8 cellular contexts compared by ENCODE assay signal in the genomic region with DNA sequence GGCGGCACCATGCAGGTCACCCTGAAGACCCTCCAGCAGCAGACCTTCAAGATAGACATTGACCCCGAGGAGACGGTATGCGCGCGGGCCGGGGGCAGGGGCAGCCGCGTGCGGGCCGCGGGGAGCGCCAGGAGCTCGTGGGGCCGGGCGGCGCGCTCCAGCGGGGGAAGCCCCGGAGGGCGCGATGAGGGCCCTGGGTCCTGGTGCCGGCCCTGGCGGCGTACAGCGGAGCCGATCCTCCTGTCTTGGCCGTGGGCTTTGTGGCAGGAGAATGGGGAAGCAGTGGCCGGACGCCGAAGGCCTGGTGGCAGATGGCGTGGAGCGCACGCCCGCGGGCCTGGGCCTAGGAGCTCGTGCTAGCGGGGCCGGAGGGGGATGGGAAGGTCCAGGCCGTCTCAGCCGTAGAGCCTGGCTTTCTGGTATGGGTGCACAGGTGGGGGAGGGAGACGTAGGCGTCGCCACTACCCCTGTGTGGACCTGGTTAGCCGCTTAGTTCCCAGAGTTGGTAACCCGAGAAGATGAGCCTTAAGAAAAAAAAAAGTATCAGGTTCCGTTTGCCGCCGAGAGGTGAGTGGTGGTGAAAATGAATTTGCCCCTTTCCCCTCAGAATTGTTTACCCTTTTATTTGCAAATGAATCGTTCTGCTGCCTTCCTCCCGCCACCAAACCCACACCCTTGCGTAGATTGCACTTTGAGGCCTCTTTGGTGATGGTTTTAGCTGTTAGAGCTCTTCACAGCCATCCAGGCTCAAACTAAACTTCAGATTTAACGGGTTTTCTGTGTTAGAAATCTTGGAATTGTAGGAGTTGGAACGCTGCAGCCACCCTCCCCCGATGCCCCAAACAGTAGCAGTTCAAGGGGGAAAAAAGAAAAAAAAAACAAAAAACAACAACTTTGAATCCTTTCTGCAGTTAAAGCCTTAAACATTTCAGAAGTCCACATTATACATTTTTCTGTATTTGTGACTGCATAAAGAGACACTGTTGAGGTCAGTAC. TPM values are rescaled to one million over a fixed set of nuclear protein-coding genes. Genes with fewer than 3 reads are reported as not detected.
DNase-seq lines count a peak whose midpoint lies in the region; ATAC-seq, FAIRE-seq and TF ChIP-seq lines count a peak whose summit lies in the region.

No MANE protein-coding gene starts in this region.

- peak overlapping the region; percentile 88 for H4K5ac ChIP-seq in H1 (ENCODE audit: insufficient read length, low read depth, low read length)

- H3K4me3 ChIP-seq in BLaER1 treated with 17β-estradiol and CSF1 and Interleukin-3, amounts not matched to agents 10 nM and 100 nM = peak overlapping the region; percentile 83 to 98 (median 93)
- peak overlapping the region; percentile 75 to 87 (median 82) for H3K4me3 ChIP-seq in H1 (ENCODE audit: extremely low read depth in 1 of 4, insufficient read depth in 2 of 4, low read depth in 3 of 4, low read length in 4 of 4)

- H2BK15ac ChIP-seq in H1 (ENCODE audit: low read length) = no peak overlapping the region

- peak; percentile 36 for FAIRE-seq in H1 (lab: Jason Lieb, UNC)

- H3K27ac ChIP-seq in BLaER1 treated with 17β-estradiol and CSF1 and Interleukin-3, amounts not matched to agents 10 nM and 100 nM = peak overlapping the region; percentile 97 to 100 (median 99)
- H3K27ac ChIP-seq in H1 (ENCODE audit: low read depth, low read length) = peak overlapping the region; percentile 97

- POLR2A ChIA-PET in H1 (lab: Charles Lee; ENCODE audit: partially characterized antibody) = interaction anchor here (0.6 to 2.2 kb wide), 34 partner anchors 9 to 1420 kb away, joined by 3 to 10 read pairs (median 4); no protein-coding TSS in a partner anchor

- no peak overlapping the region for H3K14ac ChIP-seq in H1 (ENCODE audit: insufficient read length)

- peak overlapping the region; percentile 99 for H3K18ac ChIP-seq in H1 (ENCODE audit: extremely low read depth, low read length)

- TF ChIP-seq POLR2A in H1 (IDR thresholded peaks at IDR 0.05; ENCODE audit: control extremely low read depth in 1 of 2, low read depth in 2 of 2, low read length in 2 of 2) = peak; percentile 80 to 83

- peak overlapping the region; percentile 27; the same call in 1 of the 2 replicates for H2BK12ac ChIP-seq in H1 (ENCODE audit: low read depth, low read length)

- H2AFZ ChIP-seq in H1 (ENCODE audit: low read length) = no peak overlapping the region

- H3K9me3 ChIP-seq in BLaER1 treated with 17β-estradiol and CSF1 and Interleukin-3, amounts not matched to agents 10 nM and 100 nM (replicated peaks in 1 of 11) = no peaks in the 10 kb centered on the region
- H3K9me3 ChIP-seq in H1 (ENCODE audit: insufficient read depth in 2 of 2, low read depth in 1 of 2, low read length in 1 of 2) = no peaks in the 10 kb centered on the region

- peak; percentile 41 for ATAC-seq in HG03432 (IDR thresholded peaks at IDR 0.05; ENCODE audit: unreplicated experiment)

- peak overlapping the region; percentile 100 for H4K91ac ChIP-seq in H1 (replicated peaks; ENCODE audit: insufficient read length, low read length)

- H2AK5ac ChIP-seq in H1 (ENCODE audit: low read depth, low read length) = no peak overlapping the region

- H4K20me1 ChIP-seq in BLaER1 treated with 17β-estradiol and CSF1 and Interleukin-3, amounts not matched to agents 10 nM and 100 nM = peaks cover 51 to 55% (median 53%) of the 10 kb centered on the region in 11 experiments
- H4K20me1 ChIP-seq in H1 (replicated peaks in 1 of 2; ENCODE audit: control insufficient read depth in 1 of 2, insufficient read depth in 2 of 2, low read length in 2 of 2) = peaks cover 6 to 13% of the 10 kb centered on the region in 2 experiments

- H3K23me2 ChIP-seq in H1 (ENCODE audit: low read depth, low read length) = peaks cover 8% of the 10 kb centered on the region

- no peak; a peak in 1 of 4 replicates for TF ChIP-seq RAD21 in H1 (IDR thresholded peaks at IDR 0.05 in 1 of 2, conservative IDR thresholded peaks at IDR 0.05 in 1 of 2; ENCODE audit: low read depth in 2 of 2, low read length in 2 of 2)

- peak overlapping the region; percentile 98 for H3K56ac ChIP-seq in H1 (replicated peaks; ENCODE audit: insufficient read length, low read depth, low read length)

- TF ChIP-seq EP300 in H1 (IDR thresholded peaks at IDR 0.05; ENCODE audit: borderline replicate concordance in 1 of 2, low read depth in 2 of 2, low read length in 2 of 2) = no peak

- H2BK120ac ChIP-seq in H1 (replicated peaks; ENCODE audit: low read depth, low read length) = no peak overlapping the region

- TF ChIP-seq CTCF in H1 (IDR thresholded peaks at IDR 0.05; ENCODE audit: control extremely low read depth in 1 of 3, insufficient read depth in 1 of 3, low read depth in 1 of 3, low read length in 3 of 3) = no peak

- H3K9ac ChIP-seq in BLaER1 treated with 17β-estradiol and CSF1 and Interleukin-3, amounts not matched to agents 10 nM and 100 nM = peak overlapping the region; percentile 98 to 100 (median 99)
- H3K9ac ChIP-seq in H1 (replicated peaks in 1 of 4; ENCODE audit: extremely low read depth in 1 of 4, low read depth in 3 of 4, low read length in 3 of 4) = peak overlapping the region; percentile 68 to 99 (median 97)

- H3K4me1 ChIP-seq in BLaER1 treated with 17β-estradiol and CSF1 and Interleukin-3, amounts not matched to agents 10 nM and 100 nM = peaks cover 29 to 55% (median 40%) of the 10 kb centered on the region in 10 experiments
- peaks cover 0 to 7% (median 1%) of the 10 kb centered on the region in 4 experiments; a peak in 3 of 7 replicates for H3K4me1 ChIP-seq in H1 (replicated peaks in 1 of 4; ENCODE audit: control insufficient read depth in 3 of 4, insufficient read depth in 4 of 4, low read length in 3 of 4)

- peak overlapping the region; percentile 99; the same call in 1 of the 2 replicates for H4K8ac ChIP-seq in H1 (ENCODE audit: extremely low read depth, insufficient read depth, low read length)

- H3K4ac ChIP-seq in H1 (replicated peaks; ENCODE audit: insufficient read length, low read depth, low read length) = peak overlapping the region; percentile 89

- no peak overlapping the region for H3K23ac ChIP-seq in H1 (ENCODE audit: insufficient read length)

- no peaks in the 10 kb centered on the region for H3K79me1 ChIP-seq in H1 (ENCODE audit: low read depth, low read length)

- H2BK20ac ChIP-seq in H1 (ENCODE audit: low read length) = no peak overlapping the region

- peak overlapping the region; percentile 77 to 96 (median 87) for H3K4me2 ChIP-seq in BLaER1 treated with 17β-estradiol and CSF1 and Interleukin-3, amounts not matched to agents 10 nM and 100 nM
- peak overlapping the region; percentile 73 to 77 for H3K4me2 ChIP-seq in H1 (ENCODE audit: insufficient read depth in 1 of 2, low read depth in 2 of 2, low read length in 2 of 2)

- peaks cover 40 to 57% of the 10 kb centered on the region in 2 experiments for H3K79me2 ChIP-seq in H1 (ENCODE audit: control insufficient read depth in 1 of 2, insufficient read depth in 2 of 2, low read length in 2 of 2)

- peak overlapping the region; percentile 99 for H2BK5ac ChIP-seq in H1 (ENCODE audit: low read depth, low read length)

- CTCF ChIA-PET in H1 (lab: Charles Lee; ENCODE audit: partially characterized antibody) = interaction anchor here (0.9 to 1.3 kb wide), 2 partner anchors 12 to 57 kb away, joined by 3 to 5 read pairs; no protein-coding TSS in a partner anchor

- H3K27me3 ChIP-seq in BLaER1 treated with 17β-estradiol and CSF1 and Interleukin-3, amounts not matched to agents 10 nM and 100 nM = no peaks in the 10 kb centered on the region
- H3K27me3 ChIP-seq in H1 (replicated peaks in 1 of 4; ENCODE audit: control insufficient read depth in 3 of 4, extremely low read depth in 1 of 4, insufficient read depth in 3 of 4, low read length in 3 of 4) = no peaks in the 10 kb centered on the region

- H3K36me3 ChIP-seq in BLaER1 treated with 17β-estradiol and CSF1 and Interleukin-3, amounts not matched to agents 10 nM and 100 nM = peaks cover 0 to 13% (median 0%) of the 10 kb centered on the region in 11 experiments; a peak in 3 of 22 replicates
- no peaks in the 10 kb centered on the region; a peak in 1 of 8 replicates for H3K36me3 ChIP-seq in H1 (ENCODE audit: control insufficient read depth in 2 of 4, insufficient read depth in 4 of 4, low read length in 3 of 4)

- 2% methylated on average over 40 of the region's 55 CpGs; no CpG with 5 or more reads in 1 of the 2 experiments for WGBS in H1 (ENCODE audit: extremely low coverage in 1 of 2, insufficient coverage in 1 of 2, insufficient read length in 1 of 2, insufficient replicate concordance in 2 of 2, low coverage in 1 of 2, low lambda C conversion rate in 2 of 2, missing lambda C conversion rate in 1 of 2), 2 experiments

- DNase-seq in GM19240 (ENCODE audit: insufficient read length, low spot score) (peak; percentile 23), NCI-H774 (lab: John Stamatoyannopoulos, UW) (peak; percentile 47), H1 (ENCODE audit: low read depth in 1 of 2, low spot score in 2 of 2) (peak; percentile 78 to 80), mesenteric fat pad (ENCODE audit: low spot score) (peak; percentile 90)
- DNase-seq in activated CD8-positive, alpha-beta memory T cell treated with anti-CD3 and anti-CD28 coated beads for 48 hours (ENCODE audit: low read depth in 2 of 3, low spot score in 2 of 3) = peak; percentile 41 to 57 (median 54)
- peak; percentile 30 to 41 for DNase-seq in stimulated activated CD8-positive, alpha-beta memory T cell treated with anti-CD3 and anti-CD28 coated beads, Interleukin-15, amount 100 ng/mL, for 4 hours (ENCODE audit: low read depth in 2 of 2)

TF ChIP-seq in H1, 55 proteins besides CTCF, POLR2A, EP300 and RAD21 (continues in another document):
- no peak for TF ChIP-seq NANOG (IDR thresholded peaks at IDR 0.05; ENCODE audit: insufficient read depth, low read depth, low read length, poor library complexity, severe bottlenecking)
- TF ChIP-seq HDAC2 (IDR thresholded peaks at IDR 0.05; ENCODE audit: borderline replicate concordance in 1 of 2, low read depth in 2 of 2, low read length in 2 of 2) = no peak
- no peak for TF ChIP-seq JUN (IDR thresholded peaks at IDR 0.05; ENCODE audit: low read depth, low read length)
- peak; percentile 27 for TF ChIP-seq SIX5 (IDR thresholded peaks at IDR 0.05; ENCODE audit: low read depth, low read length)
- peak; percentile 75 for TF ChIP-seq PHF8 (conservative IDR thresholded peaks at IDR 0.05; ENCODE audit: low read depth, low read length)
- TF ChIP-seq CBX8 (IDR thresholded peaks at IDR 0.05; ENCODE audit: borderline replicate concordance, low read depth, low read length) = no peak
- no peak for TF ChIP-seq GABPA (IDR thresholded peaks at IDR 0.05; ENCODE audit: borderline replicate concordance, insufficient read depth, low read length)

RNA-seq across cellular contexts. Expression of gene RAD23B, which starts 0.8 kb away (rescaled TPM):
- total RNA-seq in H1 (2021; fragmentation: NEBNext Ultra II Directional; extraction: Animal tissue kit (Norgen Biotek cat#: 25700)) = 162 and 165 TPM in 2 replicates
- polyA plus RNA-seq in H1 (2011; rRNA removed) = 91.9 and 97.1 TPM in 2 replicates
- 131 TPM for polyA plus RNA-seq in H1 (2011; cell fraction: cytosol; rRNA removed)
- polyA plus RNA-seq in H1 (2011; cell fraction: nucleus; rRNA removed) = 107 TPM
- polyA plus RNA-seq in H1 (2012, experiment 1 of 2) = 92.8 to 135 TPM (median 97.9 TPM) in 4 replicates
- polyA plus RNA-seq in H1 (2012, experiment 2 of 2) = 18.8 TPM
- 113 TPM for polyA plus RNA-seq in H1 (2013, experiment 1 of 2)
- 121 TPM for polyA plus RNA-seq in H1 (2013, experiment 2 of 2)
- 183 and 188 TPM in 2 replicates for polyA minus RNA-seq in H1 (2011; rRNA and poly(A)+ RNA removed)
- 187 TPM for polyA minus RNA-seq in H1 (2011; cell fraction: cytosol; rRNA and poly(A)+ RNA removed)
- 75.9 TPM for polyA minus RNA-seq in H1 (2011; cell fraction: nucleus; rRNA and poly(A)+ RNA removed)
- 165 TPM for total RNA-seq in mesenteric fat pad

Comparison
In these comparisons a context has a peak if more than half of its experiments do, and no peak if none do; other contexts are left out.
1. Peak in every context shown above with its lines: DNase-seq, ATAC-seq, H3K4me3 ChIP-seq and H3K27ac ChIP-seq.
2. DNase-seq: peak in every context shown above with its lines; median percentile 90 in mesenteric fat pad; 79 in H1; 54 in activated CD8-positive, alpha-beta memory T cell treated with anti-CD3 and anti-CD28 coated beads for 48 hours; 47 in NCI-H774; 36 in stimulated activated CD8-positive, alpha-beta memory T cell treated with anti-CD3 and anti-CD28 coated beads, Interleukin-15, amount 100 ng/mL, for 4 hours; 23 in GM19240.